Comparison of ENCODE assay signal across 25 cellular contexts in genomic region chr21:42075686-42076471, GRCh38. TPM values are rescaled to one million over a fixed set of nuclear protein-coding genes. Genes with fewer than 3 reads are reported as not detected.
DNase-seq lines count a peak whose midpoint lies in the region; ATAC-seq, FAIRE-seq and TF ChIP-seq lines count a peak whose summit lies in the region.
"Had no signal": no experiment of that assay in that cellular context is flagged by ENCODE, and none has a peak within 500 bp of the region (broad histone marks: within the 10 kb centered on the region; RNA-seq: fewer than 3 reads in every experiment).

No MANE protein-coding gene starts in this region.

- intact Hi-C loops in kidney (cut with DNase I) (no loop called here), posterior vena cava (cut with DNase I) (loop anchor here in 1 of 2 donors (1.0 kb wide), 1 partner anchor 22 kb away; no protein-coding TSS in a partner anchor), MCF 10A (cut with micrococcal nuclease) (no loop called here)

- no peak overlapping the region for H3K27ac ChIP-seq in kidney (ENCODE audit: low read depth in 2 of 2, low read length in 2 of 2)
- H3K27ac ChIP-seq: SJCRH30 had no signal

- DNase-seq in GM12864 (ENCODE audit: low read depth) (no peak), WTC11 (ENCODE audit: low spot score) (no peak), kidney (peak; percentile 68), posterior vena cava (ENCODE audit: low spot score) (peak; percentile 52), MCF 10A (ENCODE audit: unreplicated experiment) (no peak)
- no peak for DNase-seq in activated naive CD8-positive, alpha-beta T cell treated with anti-CD3 and anti-CD28 coated beads, Interleukin-2, amount 50 U/mL, for 24 hours
- DNase-seq: AML-193; C1 segment of cervical spinal cord; CD8-positive, alpha-beta T cell; GDM1; NCI-H1417; NCI-H1694 treated with DMSO at 0.1 percent for 48 hours; NCI-H2081 treated with DMSO at 0.1 percent for 48 hours; NCI-H2171 treated with DMSO at 0.1 percent for 48 hours; NCI-H524 treated with DMSO at 0.1 percent for 48 hours; OCI-M1; SJCRH30 had no signal

- ATAC-seq in WTC11 (peak; percentile 30; the same call in 1 of the 2 replicates), GM19328 (IDR thresholded peaks at IDR 0.05; ENCODE audit: unreplicated experiment) (no peak)
- ATAC-seq in activated naive CD8-positive, alpha-beta T cell treated with anti-CD3 and anti-CD28 coated beads, Interleukin-2, amount 50 U/mL, for 24 hours: no peak
- ATAC-seq in activated CD4-positive, CD25-positive, alpha-beta regulatory T cell treated with anti-CD3 and anti-CD28 coated beads, Interleukin-2, amount 50 U/mL, for 24 hours: no peak
- ATAC-seq: CD8-positive, alpha-beta T cell had no signal

- H3K27ac Mint-ChIP-seq in WTC11 (no peak overlapping the region), MCF 10A (ENCODE audit: low read depth, unreplicated experiment) (no peak overlapping the region)
- H3K27ac Mint-ChIP-seq in activated naive CD8-positive, alpha-beta T cell treated with anti-CD3 and anti-CD28 coated beads, Interleukin-2, amount 50 U/mL, for 24 hours: no peak overlapping the region
- H3K27ac Mint-ChIP-seq: CD8-positive, alpha-beta T cell had no signal

- H3K4me1 Mint-ChIP-seq in WTC11: no peaks in the 10 kb centered on the region
- H3K4me1 Mint-ChIP-seq in activated naive CD8-positive, alpha-beta T cell treated with anti-CD3 and anti-CD28 coated beads, Interleukin-2, amount 50 U/mL, for 24 hours: peaks cover 3% of the 10 kb centered on the region
- no peaks in the 10 kb centered on the region for H3K4me1 Mint-ChIP-seq in MCF 10A (ENCODE audit: insufficient read depth, unreplicated experiment)

- H3K36me3 Mint-ChIP-seq in WTC11 (no peaks in the 10 kb centered on the region), MCF 10A (ENCODE audit: insufficient read depth, unreplicated experiment) (no peaks in the 10 kb centered on the region)
- H3K36me3 Mint-ChIP-seq in activated naive CD8-positive, alpha-beta T cell treated with anti-CD3 and anti-CD28 coated beads, Interleukin-2, amount 50 U/mL, for 24 hours (ENCODE audit: low read depth): no peaks in the 10 kb centered on the region
- H3K36me3 Mint-ChIP-seq: CD8-positive, alpha-beta T cell had no signal

- no TSS peak for BruUV-seq in MCF 10A (replicated peaks; lab: Mats Ljungman, UMichigan)

- H3K27me3 Mint-ChIP-seq in WTC11 (ENCODE audit: low read depth) (no peaks in the 10 kb centered on the region), MCF 10A (ENCODE audit: insufficient read depth, unreplicated experiment) (peaks cover 19% of the 10 kb centered on the region)
- no peaks in the 10 kb centered on the region for H3K27me3 Mint-ChIP-seq in activated naive CD8-positive, alpha-beta T cell treated with anti-CD3 and anti-CD28 coated beads, Interleukin-2, amount 50 U/mL, for 24 hours

- CTCF ChIA-PET in WTC11 (lab: Charles Lee): interaction anchor here (1.4 kb wide), 1 partner anchor 42 kb away, joined by 3 read pairs; no protein-coding TSS in a partner anchor
- CTCF ChIA-PET in MCF 10A (lab: Yijun Ruan, JAX): interaction anchor here (0.9 to 1.0 kb wide), 2 partner anchors 9 to 142 kb away, joined by 3 to 4 read pairs; no protein-coding TSS in a partner anchor

- no peaks in the 10 kb centered on the region for H3K4me1 ChIP-seq in kidney (ENCODE audit: control insufficient read depth in 1 of 2, insufficient read depth in 1 of 2, low read depth in 1 of 2, low read length in 2 of 2)
- H3K4me1 ChIP-seq: HAP-1, SJCRH30 had no signal

- no peaks in the 10 kb centered on the region for H3K36me3 ChIP-seq in kidney (ENCODE audit: control insufficient read depth in 1 of 2, insufficient read depth in 2 of 2, low read length in 2 of 2)
- H3K36me3 ChIP-seq: HAP-1, SJCRH30 had no signal

- POLR2A ChIA-PET in WTC11 (lab: Charles Lee) (interaction anchor here (0.7 kb wide), 1 partner anchor 1607 kb away, joined by 3 read pairs; no protein-coding TSS in a partner anchor), MCF 10A (lab: Yijun Ruan, JAX) (interaction anchor here (0.6 to 0.7 kb wide), 2 partner anchors 66 to 341 kb away, joined by 3 read pairs; no protein-coding TSS in a partner anchor)

- no peak overlapping the region for H3K9ac ChIP-seq in kidney (ENCODE audit: low read length in 2 of 2)

- H3K4me3 Mint-ChIP-seq in WTC11 (no peak overlapping the region), MCF 10A (ENCODE audit: unreplicated experiment) (no peak overlapping the region)
- no peak overlapping the region for H3K4me3 Mint-ChIP-seq in activated naive CD8-positive, alpha-beta T cell treated with anti-CD3 and anti-CD28 coated beads, Interleukin-2, amount 50 U/mL, for 24 hours
- H3K4me3 Mint-ChIP-seq: CD8-positive, alpha-beta T cell had no signal

- no peaks in the 10 kb centered on the region for H3K9me3 ChIP-seq in kidney (ENCODE audit: control insufficient read depth in 1 of 2, low read length in 2 of 2)
- H3K9me3 ChIP-seq: HAP-1, SJCRH30 had no signal

- FAIRE-seq in kidney (lab: Jason Lieb, UNC): no peak
- FAIRE-seq: GM19239, HTR-8/SVneo, RCC 7860 had no signal

- H3K9me3 Mint-ChIP-seq in WTC11: no peaks in the 10 kb centered on the region
- H3K9me3 Mint-ChIP-seq in activated naive CD8-positive, alpha-beta T cell treated with anti-CD3 and anti-CD28 coated beads, Interleukin-2, amount 50 U/mL, for 24 hours: no peaks in the 10 kb centered on the region
- no peaks in the 10 kb centered on the region for H3K9me3 Mint-ChIP-seq in MCF 10A (ENCODE audit: unreplicated experiment)
- H3K9me3 Mint-ChIP-seq: CD8-positive, alpha-beta T cell had no signal

- peak; percentile 5 for TF ChIP-seq CTCF in GM12864 (IDR thresholded peaks at IDR 0.05; ENCODE audit: low read depth, low read length, missing control alignments)
- no peak for TF ChIP-seq CTCF in WTC11 (IDR thresholded peaks at IDR 0.05)
- no peak for TF ChIP-seq CTCF in kidney (IDR thresholded peaks at IDR 0.05; ENCODE audit: borderline replicate concordance, extremely low read depth, insufficient read depth)
- no peak for TF ChIP-seq CTCF in MCF 10A (IDR thresholded peaks at IDR 0.05; ENCODE audit: unreplicated experiment)

- H3K4me3 ChIP-seq in GM12864 (ENCODE audit: low read depth, low read length): no peak overlapping the region
- no peak overlapping the region for H3K4me3 ChIP-seq in kidney (ENCODE audit: low read length in 2 of 2)
- H3K4me3 ChIP-seq: HAP-1, SJCRH30 had no signal

TF ChIP-seq in WTC11, 78 proteins besides CTCF, POLR2A, EP300 and RAD21:
- TF ChIP-seq ZNF671 (CRISPR knock-in tag; IDR thresholded peaks at IDR 0.05) (no peak), E2F4 (CRISPR knock-in tag; IDR thresholded peaks at IDR 0.05; ENCODE audit: borderline replicate concordance, low read depth) (no peak), ETV6 (CRISPR knock-in tag; IDR thresholded peaks at IDR 0.05) (no peak), MXD4 (CRISPR knock-in tag; IDR thresholded peaks at IDR 0.05; ENCODE audit: borderline replicate concordance) (no peak), NR3C1 (CRISPR knock-in tag; conservative IDR thresholded peaks at IDR 0.05; ENCODE audit: low read depth) (no peak), MLX (CRISPR knock-in tag; IDR thresholded peaks at IDR 0.05) (no peak)

RNA-seq across cellular contexts. Expression of gene UMODL1, which starts 4.8 kb away (rescaled TPM):
- total RNA-seq in WTC11 (2021) (0.11 TPM in 1 of 3 replicates, not detected in the others), kidney (not detected), posterior vena cava (not detected), MCF 10A (2022) (not detected in 2 replicates)
- 0.39 TPM for polyA plus RNA-seq in kidney (ENCODE audit: insufficient read depth, low read depth, low replicate concordance)
- total RNA-seq: A172, M059J had no signal

Comparison
In these comparisons a context has a peak if more than half of its experiments do, and no peak if none do; other contexts are left out.
1. DNase-seq: peak in kidney (single experiment) and posterior vena cava (single experiment); none in GM12864 (single experiment), WTC11 (single experiment), activated naive CD8-positive, alpha-beta T cell treated with anti-CD3 and anti-CD28 coated beads, Interleukin-2, amount 50 U/mL, for 24 hours (single experiment) and MCF 10A (single experiment).